26 cellular contexts compared by ENCODE assay signal in genomic region chr15:43434436-43434835, GRCh38.
"Had no signal": no experiment of that assay in that cellular context is flagged by ENCODE, and none has a peak within 500 bp of the region (broad histone marks: within the 10 kb centered on the region; RNA-seq: fewer than 3 reads in every experiment).

No MANE protein-coding gene starts in this region.

- H3K9me3 Mint-ChIP-seq: activated CD4-positive, alpha-beta T cell treated with anti-CD3 and anti-CD28 coated beads, Interleukin-2, amount 10 ng/mL, durations not matched to agents 24 days and 14 days; activated CD8-positive, alpha-beta T cell treated with anti-CD3 and anti-CD28 coated beads for 36 hours; activated naive CD4-positive, alpha-beta T cell treated with anti-CD3 and anti-CD28 coated beads, Interleukin-2, amount 10 ng/mL, durations not matched to agents 7 days and 5 days; activated naive CD8-positive, alpha-beta T cell treated with anti-CD3 and anti-CD28 coated beads, Interleukin-2, amount 50 U/mL, for 24 hours; activated T-cell treated with anti-CD3 and anti-CD28 coated beads, Interleukin-2, amount 50 U/mL, for 4 hours had no signal

- H3K27ac Mint-ChIP-seq: activated CD4-positive, alpha-beta T cell treated with anti-CD3 and anti-CD28 coated beads, Interleukin-2, amount 10 ng/mL, durations not matched to agents 24 days and 14 days; activated CD8-positive, alpha-beta T cell treated with anti-CD3 and anti-CD28 coated beads for 36 hours; activated naive CD4-positive, alpha-beta T cell treated with anti-CD3 and anti-CD28 coated beads, Interleukin-2, amount 10 ng/mL, durations not matched to agents 7 days and 5 days; activated naive CD8-positive, alpha-beta T cell; activated naive CD8-positive, alpha-beta T cell treated with anti-CD3 and anti-CD28 coated beads, Interleukin-2, amount 50 U/mL, for 24 hours had no signal

- H3K27ac ChIP-seq: PC-9, RWPE1 had no signal

- H2AFZ ChIP-seq: PC-9 had no signal

- H3K4me3 Mint-ChIP-seq: activated CD4-positive, alpha-beta T cell treated with anti-CD3 and anti-CD28 coated beads, Interleukin-2, amount 10 ng/mL, durations not matched to agents 24 days and 14 days; activated CD8-positive, alpha-beta T cell treated with anti-CD3 and anti-CD28 coated beads for 36 hours; activated naive CD4-positive, alpha-beta T cell treated with anti-CD3 and anti-CD28 coated beads, Interleukin-2, amount 10 ng/mL, durations not matched to agents 7 days and 5 days; activated naive CD8-positive, alpha-beta T cell; activated naive CD8-positive, alpha-beta T cell treated with anti-CD3 and anti-CD28 coated beads, Interleukin-2, amount 50 U/mL, for 24 hours; activated T-cell treated with anti-CD3 and anti-CD28 coated beads, Interleukin-2, amount 50 U/mL, for 4 hours had no signal

- H3K4me1 Mint-ChIP-seq: activated CD4-positive, alpha-beta T cell treated with anti-CD3 and anti-CD28 coated beads, Interleukin-2, amount 10 ng/mL, durations not matched to agents 24 days and 14 days; activated naive CD8-positive, alpha-beta T cell treated with anti-CD3 and anti-CD28 coated beads, Interleukin-2, amount 50 U/mL, for 24 hours had no signal

- FAIRE-seq: RCC 7860 had no signal

- ATAC-seq: activated CD8-positive, alpha-beta T cell treated with anti-CD3 and anti-CD28 coated beads for 36 hours; activated naive CD8-positive, alpha-beta T cell treated with anti-CD3 and anti-CD28 coated beads, Interleukin-2, amount 50 U/mL, for 24 hours; activated T-cell treated with anti-CD3 and anti-CD28 coated beads, Interleukin-2, amount 50 U/mL, for 4 hours; Right ventricle myocardium inferior had no signal

- H3K27me3 Mint-ChIP-seq: activated CD4-positive, alpha-beta T cell treated with anti-CD3 and anti-CD28 coated beads, Interleukin-2, amount 10 ng/mL, durations not matched to agents 24 days and 14 days; activated CD8-positive, alpha-beta T cell treated with anti-CD3 and anti-CD28 coated beads for 36 hours; activated naive CD4-positive, alpha-beta T cell treated with anti-CD3 and anti-CD28 coated beads, Interleukin-2, amount 10 ng/mL, durations not matched to agents 7 days and 5 days; activated naive CD8-positive, alpha-beta T cell; activated naive CD8-positive, alpha-beta T cell treated with anti-CD3 and anti-CD28 coated beads, Interleukin-2, amount 50 U/mL, for 24 hours had no signal

- H3K4me2 ChIP-seq: PC-9 had no signal

- H3K4me3 ChIP-seq: PC-9 had no signal

- DNase-seq: activated CD4-positive, alpha-beta T cell treated with anti-CD3 and anti-CD28 coated beads, Interleukin-2, amount 10 ng/mL, durations not matched to agents 24 days and 14 days; activated CD4-positive, alpha-beta T cell treated with anti-CD3 and anti-CD28 coated beads, Interleukin-2, amount 50 U/mL, for 4 hours; activated CD8-positive, alpha-beta memory T cell treated with anti-CD3 and anti-CD28 coated beads, Interleukin-2, amount 50 U/mL, for 4 hours; activated CD8-positive, alpha-beta T cell treated with anti-CD3 and anti-CD28 coated beads for 36 hours; activated effector memory CD4-positive, alpha-beta T cell treated with Interleukin-2 at 50 U/mL for 16 hours; activated naive CD4-positive, alpha-beta T cell treated with anti-CD3 and anti-CD28 coated beads, Interleukin-2, amount 10 ng/mL, durations not matched to agents 7 days and 5 days; activated naive CD8-positive, alpha-beta T cell treated with anti-CD3 and anti-CD28 coated beads, Interleukin-2, amount 50 U/mL, for 24 hours; activated T-cell treated with anti-CD3 and anti-CD28 coated beads for 4 hours; activated T-cell treated with anti-CD3 and anti-CD28 coated beads, Interleukin-2, amount 50 U/mL, for 4 hours; anterior cingulate cortex; Karpas-422; NCI-H1105; NCI-H1417 treated with DMSO at 0.1 percent for 48 hours; NCI-H187 treated with DMSO at 0.1 percent for 48 hours; NCI-H2081; NCI-H345; NCI-H524 treated with DMSO at 0.1 percent for 48 hours; PC-9; SW 1271; T-helper 1 cell; T-helper 2 cell; T1000 had no signal
